Comparison of ENCODE assay signal across 16 cellular contexts in the genomic region with DNA sequence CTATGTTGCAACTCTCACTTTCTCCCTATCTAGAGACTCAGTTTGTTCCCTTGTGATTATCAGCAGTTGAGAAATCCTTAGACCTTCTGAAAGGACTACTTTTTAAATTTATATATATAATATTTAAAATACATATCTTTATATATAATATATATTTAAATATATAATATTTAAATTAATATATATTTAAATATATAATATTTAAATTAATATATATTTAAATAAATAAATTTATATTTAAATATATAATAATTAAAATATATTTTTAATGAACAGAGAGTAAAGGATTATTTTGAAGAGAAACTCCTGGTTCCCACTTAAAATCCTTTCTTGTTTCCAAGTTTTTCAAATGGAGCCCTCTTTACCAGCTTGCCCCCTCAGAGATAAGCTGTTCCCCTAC.
A peak's percentile ranks its signal among the peaks of the same experiment; 100 is the strongest.
DNase-seq lines count a peak whose midpoint lies in the region; ATAC-seq, FAIRE-seq and TF ChIP-seq lines count a peak whose summit lies in the region.
"Had no signal": no experiment of that assay in that cellular context is flagged by ENCODE, and none has a peak within 500 bp of the region (broad histone marks: within the 10 kb centered on the region; RNA-seq: fewer than 3 reads in every experiment).

No MANE protein-coding gene starts in this region.

- CTCF ChIA-PET in PC-9 (lab: Charles Lee): no interaction called here

- peak overlapping the region; percentile 78 for H3K27ac Mint-ChIP-seq in endothelial cell (ENCODE audit: unreplicated experiment)
- H3K27ac Mint-ChIP-seq: B cell; CD8-positive, alpha-beta T cell had no signal

- 0 out of 2 replicates have a peak overlapping the region, but pooled peaks have one; percentile 57 for H3K27ac ChIP-seq in VCaP
- no peak overlapping the region for H3K27ac ChIP-seq in small intestine (ENCODE audit: low read depth in 1 of 2, low read length in 1 of 2)
- no peak overlapping the region for H3K27ac ChIP-seq in PC-9
- H3K27ac ChIP-seq: 22Rv1, GM23248 had no signal

- ATAC-seq in GM21526 (IDR thresholded peaks at IDR 0.05; ENCODE audit: low FRiP score, unreplicated experiment): no peak
- ATAC-seq: CD8-positive, alpha-beta T cell; GM12878 had no signal

- H3K4me1 ChIP-seq in small intestine (ENCODE audit: control insufficient read depth in 2 of 2, insufficient read depth in 1 of 2, low read depth in 1 of 2, low read length in 1 of 2) (no peaks in the 10 kb centered on the region), HAP-1 (no peaks in the 10 kb centered on the region), PC-9 (replicated peaks; ENCODE audit: insufficient read depth) (no peaks in the 10 kb centered on the region)

- H3K36me3 Mint-ChIP-seq in endothelial cell (ENCODE audit: low read depth, unreplicated experiment): no peaks in the 10 kb centered on the region
- H3K36me3 Mint-ChIP-seq: CD8-positive, alpha-beta T cell had no signal

- intact Hi-C loops in PC-9 (cut with micrococcal nuclease; ENCODE audit: unreplicated experiment): no loop called here

- no peaks in the 10 kb centered on the region for H3K27me3 ChIP-seq in small intestine (ENCODE audit: control insufficient read depth in 2 of 2, insufficient read depth in 2 of 2, low read length in 2 of 2)
- no peaks in the 10 kb centered on the region for H3K27me3 ChIP-seq in HAP-1 (ENCODE audit: low read depth)
- no peaks in the 10 kb centered on the region for H3K27me3 ChIP-seq in PC-9 (ENCODE audit: insufficient read depth, low read depth)
- H3K27me3 ChIP-seq: BLaER1 treated with 17β-estradiol and CSF1 and Interleukin-3, amounts not matched to agents 10 nM and 100 nM had no signal

- no peak overlapping the region for H2AFZ ChIP-seq in PC-9
- H2AFZ ChIP-seq: GM23248 had no signal

- no peaks in the 10 kb centered on the region for H4K20me1 ChIP-seq in PC-9 (ENCODE audit: insufficient read depth)
- H4K20me1 ChIP-seq: BLaER1 treated with 17β-estradiol and CSF1 and Interleukin-3, amounts not matched to agents 10 nM and 100 nM had no signal

- H3K9me2 ChIP-seq in PC-9 (ENCODE audit: insufficient read depth): no peaks in the 10 kb centered on the region

- DNase-seq in endothelial cell (ENCODE audit: low spot score) (no peak), small intestine (no peak), HAP-1 (ENCODE audit: low spot score in 2 of 2) (no peak), PC-9 (no peak)
- DNase-seq: Calu3; CD8-positive, alpha-beta T cell; DMS79 treated with DMSO at 0.1 percent for 48 hours; GM23248; HCEC 1CT had no signal

- in situ Hi-C loops in HAP-1 (cut with MboI; ENCODE audit: low sequenced_read_pairs): no loop called here

- no peaks in the 10 kb centered on the region for H3K27me3 Mint-ChIP-seq in endothelial cell (ENCODE audit: unreplicated experiment)
- H3K27me3 Mint-ChIP-seq: B cell had no signal

- H3K9me3 ChIP-seq in small intestine (ENCODE audit: control insufficient read depth, low read depth) (no peaks in the 10 kb centered on the region), HAP-1 (no peaks in the 10 kb centered on the region), PC-9 (ENCODE audit: insufficient read depth, low read depth) (no peaks in the 10 kb centered on the region)
- H3K9me3 ChIP-seq: BLaER1 treated with 17β-estradiol and CSF1 and Interleukin-3, amounts not matched to agents 10 nM and 100 nM had no signal

- BruUV-seq in PC-9 (replicated peaks; lab: Mats Ljungman, UMichigan): no TSS peak

- H3K4me3 ChIP-seq in small intestine (ENCODE audit: low read depth in 1 of 2, low read length in 2 of 2): no peak overlapping the region
- no peak overlapping the region for H3K4me3 ChIP-seq in HAP-1
- H3K4me3 ChIP-seq in PC-9: no peak overlapping the region
- H3K4me3 ChIP-seq: BLaER1 treated with 17β-estradiol and CSF1 and Interleukin-3, amounts not matched to agents 10 nM and 100 nM; GM12878; GM23248 had no signal

- H3K4me2 ChIP-seq in PC-9: no peak overlapping the region

- FAIRE-seq in A204.1 (lab: Jason Lieb, UNC) (peak; percentile 95), small intestine (lab: Jason Lieb, UNC) (peak; percentile 73)
- FAIRE-seq: GM12878 had no signal

- no peaks in the 10 kb centered on the region for H3K9me3 Mint-ChIP-seq in endothelial cell (ENCODE audit: unreplicated experiment)
- H3K9me3 Mint-ChIP-seq: CD8-positive, alpha-beta T cell had no signal

- H3K36me3 ChIP-seq in small intestine (ENCODE audit: control insufficient read depth in 2 of 2, insufficient read depth in 2 of 2, low read length in 2 of 2) (no peaks in the 10 kb centered on the region), HAP-1 (replicated peaks) (no peaks in the 10 kb centered on the region), PC-9 (ENCODE audit: low read depth) (no peaks in the 10 kb centered on the region)
- H3K36me3 ChIP-seq: BLaER1 treated with 17β-estradiol and CSF1 and Interleukin-3, amounts not matched to agents 10 nM and 100 nM had no signal

- no peak overlapping the region for H3K4me3 Mint-ChIP-seq in endothelial cell (ENCODE audit: unreplicated experiment)
- H3K4me3 Mint-ChIP-seq: B cell; CD8-positive, alpha-beta T cell had no signal

- no peaks in the 10 kb centered on the region for H3K79me2 ChIP-seq in PC-9 (ENCODE audit: low read depth)

- POLR2A ChIA-PET in PC-9 (lab: Charles Lee; ENCODE audit: unreplicated experiment): no interaction called here

- H3K4me1 Mint-ChIP-seq in endothelial cell (ENCODE audit: unreplicated experiment): peaks cover 18% of the 10 kb centered on the region
- H3K4me1 Mint-ChIP-seq: B cell had no signal

- TF ChIP-seq CTCF in VCaP (conservative IDR thresholded peaks at IDR 0.05) (no peak), endothelial cell (IDR thresholded peaks at IDR 0.05; ENCODE audit: unreplicated experiment) (no peak), PC-9 (conservative IDR thresholded peaks at IDR 0.05) (no peak)

- H3F3A ChIP-seq in PC-9 (ENCODE audit: insufficient read depth, low read depth): no peaks in the 10 kb centered on the region
